ENCODE assay signal across 3 cellular contexts in genomic region chr6:90922323-90922722, GRCh38.
A peak's percentile ranks its signal among the peaks of the same experiment; 100 is the strongest.
TF ChIP-seq lines count a peak whose summit lies in the region.

No MANE protein-coding gene starts in this region.

TF ChIP-seq in A549, 52 proteins besides CTCF, POLR2A, EP300 and RAD21:
- TF ChIP-seq TFCP2L1 (CRISPR knock-in tag; IDR thresholded peaks at IDR 0.05) (no peak), RCOR1 (IDR thresholded peaks at IDR 0.05; ENCODE audit: low read depth, low read length) (no peak), HEYL (CRISPR knock-in tag; IDR thresholded peaks at IDR 0.05) (no peak), MAFK (IDR thresholded peaks at IDR 0.05; ENCODE audit: partially characterized antibody) (peak; percentile 78), NR3C1 (IDR thresholded peaks at IDR 0.05) (no peak), HDAC2 (IDR thresholded peaks at IDR 0.05) (no peak), USF2 (IDR thresholded peaks at IDR 0.05) (no peak)

TF ChIP-seq in IMR-90, 13 proteins besides CTCF, POLR2A, EP300 and RAD21:
- TF ChIP-seq MAFK (IDR thresholded peaks at IDR 0.05; ENCODE audit: low read depth, low read length) (peak; percentile 85), RCOR1 (IDR thresholded peaks at IDR 0.05; ENCODE audit: insufficient replicate concordance, low read length) (no peak)

TF ChIP-seq in H1, 55 proteins besides CTCF, POLR2A, EP300 and RAD21:
- TF ChIP-seq ZNF274 (IDR thresholded peaks at IDR 0.05; ENCODE audit: borderline replicate concordance, extremely low read depth, low read length) (no peak), MAFK (IDR thresholded peaks at IDR 0.05; ENCODE audit: low read depth, low read length) (peak; percentile 40; the same call in 1 of the 2 replicates)
